Comparison of ENCODE assay signal across 18 cellular contexts in the genomic region with DNA sequence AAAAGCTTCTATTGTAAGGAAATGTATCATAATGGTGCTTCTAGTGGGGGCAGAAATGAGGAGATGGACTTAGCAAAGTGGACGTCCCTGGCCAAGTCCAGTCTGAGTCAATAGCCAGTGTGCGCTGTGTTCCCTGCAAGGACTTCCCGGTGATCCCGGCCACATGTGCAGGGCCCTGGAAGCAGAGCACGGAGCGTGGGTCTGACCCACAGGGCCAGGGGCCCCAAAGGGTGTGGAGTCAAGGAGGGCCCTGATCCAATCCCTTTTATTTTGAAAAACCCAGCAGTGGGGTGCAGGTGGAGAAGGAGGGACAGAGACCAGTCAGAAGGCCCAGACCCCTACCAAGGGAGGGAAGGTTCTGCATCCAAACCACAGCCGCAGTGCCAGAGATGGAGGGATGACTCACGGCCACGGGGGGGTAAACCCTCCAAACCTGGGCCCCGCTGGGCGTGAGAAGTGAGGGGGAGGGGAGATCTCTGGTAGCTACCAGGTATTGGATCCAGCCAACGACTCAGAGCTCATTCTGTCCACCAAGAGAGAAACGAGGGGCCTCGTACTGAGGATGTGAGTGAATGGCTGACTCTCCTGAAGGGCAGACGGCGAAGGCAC. TPM values are rescaled to one million over a fixed set of nuclear protein-coding genes. Genes with fewer than 3 reads are reported as not detected.
DNase-seq lines count a peak whose midpoint lies in the region; ATAC-seq, FAIRE-seq and TF ChIP-seq lines count a peak whose summit lies in the region.
"Had no signal": no experiment of that assay in that cellular context is flagged by ENCODE, and none has a peak within 500 bp of the region (broad histone marks: within the 10 kb centered on the region; RNA-seq: fewer than 3 reads in every experiment).

No MANE protein-coding gene starts in this region.

- H3K4me1 Mint-ChIP-seq in T-helper 2 cell treated with Interferon-gamma antibody and Interleukin-4, amounts not matched to agents 5 μg/mL and 100 μg/mL, for 36 hours (ENCODE audit: low read depth) = peaks cover 20% of the 10 kb centered on the region
- peaks cover 17% of the 10 kb centered on the region for H3K4me1 Mint-ChIP-seq in activated CD8-positive, alpha-beta T cell treated with anti-CD3 and anti-CD28 coated beads for 36 hours (ENCODE audit: low read depth)
- H3K4me1 Mint-ChIP-seq in activated CD8-positive, alpha-beta T cell treated with anti-CD3 and anti-CD28 coated beads, Interleukin-2, amount 10 ng/mL, durations not matched to agents 7 days and 5 days (ENCODE audit: low read depth) = peaks cover 18% of the 10 kb centered on the region
- H3K4me1 Mint-ChIP-seq in effector memory CD8-positive, alpha-beta T cell (ENCODE audit: low read depth in 2 of 2) = peaks cover 21 to 34% of the 10 kb centered on the region in 2 donors
- H3K4me1 Mint-ChIP-seq in H9 = no peaks in the 10 kb centered on the region
- H3K4me1 Mint-ChIP-seq: GM23338 had no signal

- CTCF ChIA-PET in activated CD8-positive, alpha-beta T cell treated with anti-CD3 and anti-CD28 coated beads for 36 hours (lab: Charles Lee) = interaction anchor here (1.6 kb wide), 1 partner anchor 225 kb away, joined by 5 read pairs; no protein-coding TSS in a partner anchor
- CTCF ChIA-PET in activated CD8-positive, alpha-beta T cell treated with anti-CD3 and anti-CD28 coated beads, Interleukin-2, amount 10 ng/mL, durations not matched to agents 7 days and 5 days (lab: Charles Lee) = no interaction called here

- FAIRE-seq in urothelium cell line (lab: Jason Lieb, UNC) = no peak
- FAIRE-seq: G401.6, GM12891 had no signal

- POLR2A ChIA-PET in activated CD8-positive, alpha-beta T cell treated with anti-CD3 and anti-CD28 coated beads for 36 hours (lab: Charles Lee) = interaction anchor here (1.4 kb wide), 1 partner anchor 10 kb away, joined by 3 read pairs; no protein-coding TSS in a partner anchor
- POLR2A ChIA-PET in activated CD8-positive, alpha-beta T cell treated with anti-CD3 and anti-CD28 coated beads, Interleukin-2, amount 10 ng/mL, durations not matched to agents 7 days and 5 days (lab: Charles Lee) = no interaction called here

- no peak overlapping the region for H4K91ac ChIP-seq in H9 (ENCODE audit: insufficient read length, low read depth, low read length)

- H2BK120ac ChIP-seq in H9 (ENCODE audit: low read depth, low read length, poor library complexity, severe bottlenecking) = no peak overlapping the region

- H2BK20ac ChIP-seq in H9 (ENCODE audit: low read depth, low read length, poor library complexity, severe bottlenecking) = no peak overlapping the region

- H3K18ac ChIP-seq in H9 (ENCODE audit: insufficient read length, low read depth, low read length) = no peak overlapping the region

- no peak overlapping the region for H3K4me2 ChIP-seq in H9 (ENCODE audit: insufficient read depth, insufficient read length, low read length)
- H3K4me2 ChIP-seq: BLaER1, GM23338 had no signal

- no peak overlapping the region for H4K8ac ChIP-seq in H9 (replicated peaks; ENCODE audit: insufficient read length, low read depth, low read length)

- no peak overlapping the region for H2BK12ac ChIP-seq in H9 (ENCODE audit: insufficient read length, low read depth, low read length)

- H3K14ac ChIP-seq in H9 (ENCODE audit: insufficient read depth, low read length) = no peak overlapping the region; the same call in 1 of the 2 replicates

- no CpG with 5 or more reads among the region's 16 CpGs for WGBS in H9 (ENCODE audit: extremely low coverage, insufficient read length, low lambda C conversion rate)

- H3K27me3 ChIP-seq in H9 (ENCODE audit: insufficient read depth, low read length) = no peaks in the 10 kb centered on the region
- H3K27me3 ChIP-seq: BLaER1 had no signal

- H3K9ac ChIP-seq in H9 (ENCODE audit: extremely low read depth, insufficient read length, low read length) = no peak overlapping the region
- H3K9ac ChIP-seq: BLaER1 had no signal

- H3K4me3 Mint-ChIP-seq in T-helper 2 cell treated with Interferon-gamma antibody and Interleukin-4, amounts not matched to agents 5 μg/mL and 100 μg/mL, for 36 hours = no peak overlapping the region
- H3K4me3 Mint-ChIP-seq in activated CD8-positive, alpha-beta T cell treated with anti-CD3 and anti-CD28 coated beads for 36 hours = no peak overlapping the region
- H3K4me3 Mint-ChIP-seq in activated CD8-positive, alpha-beta T cell treated with anti-CD3 and anti-CD28 coated beads, Interleukin-2, amount 10 ng/mL, durations not matched to agents 7 days and 5 days = no peak overlapping the region
- H3K4me3 Mint-ChIP-seq in effector memory CD8-positive, alpha-beta T cell = no peak overlapping the region
- no peak overlapping the region for H3K4me3 Mint-ChIP-seq in H9
- H3K4me3 Mint-ChIP-seq: CD8-positive, alpha-beta memory T cell; GM23338 had no signal

- peaks cover 3% of the 10 kb centered on the region; the same call in 1 of the 2 replicates for H3K4me1 ChIP-seq in H9 (ENCODE audit: insufficient read depth, low read length)

- H3K9me3 ChIP-seq in H9 (ENCODE audit: control insufficient read depth, low read depth, low read length) = no peaks in the 10 kb centered on the region

- H4K20me1 ChIP-seq in H9 (ENCODE audit: control insufficient read depth, insufficient read depth, insufficient read length) = no peaks in the 10 kb centered on the region
- H4K20me1 ChIP-seq: BLaER1 had no signal

- H4K5ac ChIP-seq in H9 (ENCODE audit: insufficient read length, low read depth, low read length) = no peak overlapping the region

- no peak overlapping the region for H3K4ac ChIP-seq in H9 (ENCODE audit: low read depth, low read length)

- no peak overlapping the region for H3K27ac ChIP-seq in H9 (ENCODE audit: insufficient read length, low read depth, low read length)
- H3K27ac ChIP-seq: 22Rv1, BLaER1 had no signal

- H2AK5ac ChIP-seq in H9 (ENCODE audit: insufficient read length, low read length) = no peak overlapping the region

- H3K27me3 Mint-ChIP-seq in T-helper 2 cell treated with Interferon-gamma antibody and Interleukin-4, amounts not matched to agents 5 μg/mL and 100 μg/mL, for 36 hours (ENCODE audit: low read depth) = peaks cover 5% of the 10 kb centered on the region
- no peaks in the 10 kb centered on the region for H3K27me3 Mint-ChIP-seq in activated CD8-positive, alpha-beta T cell treated with anti-CD3 and anti-CD28 coated beads for 36 hours
- no peaks in the 10 kb centered on the region for H3K27me3 Mint-ChIP-seq in activated CD8-positive, alpha-beta T cell treated with anti-CD3 and anti-CD28 coated beads, Interleukin-2, amount 10 ng/mL, durations not matched to agents 7 days and 5 days (ENCODE audit: low read depth)
- no peaks in the 10 kb centered on the region for H3K27me3 Mint-ChIP-seq in effector memory CD8-positive, alpha-beta T cell
- peaks cover 3% of the 10 kb centered on the region for H3K27me3 Mint-ChIP-seq in H9 (ENCODE audit: low read depth)
- H3K27me3 Mint-ChIP-seq: CD8-positive, alpha-beta memory T cell had no signal

- no peak overlapping the region for H3K23ac ChIP-seq in H9 (ENCODE audit: insufficient read length, low read depth, low read length)

- no peak overlapping the region for H3T11ph ChIP-seq in H9 (ENCODE audit: low read length)

- peak overlapping the region; percentile 36 for H3K27ac Mint-ChIP-seq in T-helper 2 cell treated with Interferon-gamma antibody and Interleukin-4, amounts not matched to agents 5 μg/mL and 100 μg/mL, for 36 hours
- H3K27ac Mint-ChIP-seq in activated CD8-positive, alpha-beta T cell treated with anti-CD3 and anti-CD28 coated beads for 36 hours = no peak overlapping the region
- no peak overlapping the region for H3K27ac Mint-ChIP-seq in activated CD8-positive, alpha-beta T cell treated with anti-CD3 and anti-CD28 coated beads, Interleukin-2, amount 10 ng/mL, durations not matched to agents 7 days and 5 days
- peak overlapping the region; percentile 71 to 75 for H3K27ac Mint-ChIP-seq in effector memory CD8-positive, alpha-beta T cell
- H3K27ac Mint-ChIP-seq in H9 = no peak overlapping the region
- H3K27ac Mint-ChIP-seq: GM23338 had no signal

- H2BK15ac ChIP-seq in H9 (ENCODE audit: low read depth, low read length) = no peak overlapping the region

- no peak for DNase-seq in T-helper 2 cell treated with Interferon-gamma antibody and Interleukin-4, amounts not matched to agents 5 μg/mL and 100 μg/mL, for 36 hours (ENCODE audit: low spot score)
- DNase-seq in T-helper 2 cell (no peak), urothelium cell line (ENCODE audit: low spot score) (peak; percentile 21), NCI-H345 treated with DMSO at 0.1 percent for 48 hours (lab: John Stamatoyannopoulos, UW; ENCODE audit: unreplicated experiment) (no peak), H9 (no peak)
- DNase-seq in activated CD8-positive, alpha-beta T cell treated with anti-CD3 and anti-CD28 coated beads for 36 hours = peak; percentile 15
- DNase-seq in activated CD8-positive, alpha-beta T cell treated with anti-CD3 and anti-CD28 coated beads, Interleukin-2, amount 10 ng/mL, durations not matched to agents 7 days and 5 days = no peak
- DNase-seq in effector memory CD8-positive, alpha-beta T cell = no peak
- DNase-seq: AML-193; CD8-positive, alpha-beta memory T cell; EL; H7 had no signal

- no peaks in the 10 kb centered on the region for H3K79me1 ChIP-seq in H9 (ENCODE audit: insufficient read depth, low read depth, low read length, poor library complexity, severe bottlenecking)

- H3K56ac ChIP-seq in H9 (ENCODE audit: insufficient read length, low read depth, low read length) = no peak overlapping the region

- H3K36me3 Mint-ChIP-seq in T-helper 2 cell treated with Interferon-gamma antibody and Interleukin-4, amounts not matched to agents 5 μg/mL and 100 μg/mL, for 36 hours (ENCODE audit: low read depth) = no peaks in the 10 kb centered on the region
- H3K36me3 Mint-ChIP-seq in activated CD8-positive, alpha-beta T cell treated with anti-CD3 and anti-CD28 coated beads for 36 hours (ENCODE audit: low read depth) = no peaks in the 10 kb centered on the region
- H3K36me3 Mint-ChIP-seq in activated CD8-positive, alpha-beta T cell treated with anti-CD3 and anti-CD28 coated beads, Interleukin-2, amount 10 ng/mL, durations not matched to agents 7 days and 5 days (ENCODE audit: low read depth) = no peaks in the 10 kb centered on the region
- H3K36me3 Mint-ChIP-seq in effector memory CD8-positive, alpha-beta T cell (ENCODE audit: insufficient read depth) = peaks cover 18% of the 10 kb centered on the region
- H3K36me3 Mint-ChIP-seq in H9 (ENCODE audit: insufficient read depth in 1 of 3, low read depth in 3 of 3) = peaks cover 0 to 16% (median 0%) of the 10 kb centered on the region in 3 experiments; a peak in 2 of 7 replicates
- H3K36me3 Mint-ChIP-seq: CD8-positive, alpha-beta memory T cell had no signal

- no peak for TF ChIP-seq CTCF in activated CD8-positive, alpha-beta T cell treated with anti-CD3 and anti-CD28 coated beads for 36 hours (IDR thresholded peaks at IDR 0.05)
- TF ChIP-seq CTCF in H9 (conservative IDR thresholded peaks at IDR 0.05) = no peak

- no peaks in the 10 kb centered on the region for H3K9me3 Mint-ChIP-seq in T-helper 2 cell treated with Interferon-gamma antibody and Interleukin-4, amounts not matched to agents 5 μg/mL and 100 μg/mL, for 36 hours
- no peaks in the 10 kb centered on the region for H3K9me3 Mint-ChIP-seq in activated CD8-positive, alpha-beta T cell treated with anti-CD3 and anti-CD28 coated beads for 36 hours
- H3K9me3 Mint-ChIP-seq in activated CD8-positive, alpha-beta T cell treated with anti-CD3 and anti-CD28 coated beads, Interleukin-2, amount 10 ng/mL, durations not matched to agents 7 days and 5 days (ENCODE audit: insufficient read depth) = no peaks in the 10 kb centered on the region
- no peaks in the 10 kb centered on the region for H3K9me3 Mint-ChIP-seq in effector memory CD8-positive, alpha-beta T cell
- H3K9me3 Mint-ChIP-seq in H9 = peaks cover 0 to 75% of the 10 kb centered on the region in 2 experiments; a peak in 3 of 5 replicates
- H3K9me3 Mint-ChIP-seq: CD8-positive, alpha-beta memory T cell had no signal

- no peaks in the 10 kb centered on the region for H3K23me2 ChIP-seq in H9 (ENCODE audit: insufficient read length, low read depth, low read length, poor library complexity, severe bottlenecking)

- H3K79me2 ChIP-seq in H9 (ENCODE audit: insufficient read depth, low read length) = no peaks in the 10 kb centered on the region

- ATAC-seq in activated CD8-positive, alpha-beta T cell treated with anti-CD3 and anti-CD28 coated beads for 36 hours = no peak
- no peak for ATAC-seq in activated CD8-positive, alpha-beta T cell treated with anti-CD3 and anti-CD28 coated beads, Interleukin-2, amount 10 ng/mL, durations not matched to agents 7 days and 5 days
- ATAC-seq in effector memory CD8-positive, alpha-beta T cell (replicated peaks) = no peak
- ATAC-seq: GM23338 had no signal

- no peak overlapping the region for H2BK5ac ChIP-seq in H9 (ENCODE audit: insufficient read length, low read length)

- intact Hi-C loops in activated CD8-positive, alpha-beta T cell treated with anti-CD3 and anti-CD28 coated beads for 36 hours (cut with micrococcal nuclease) = no loop called here

- no peak overlapping the region for H2AFZ ChIP-seq in H9 (ENCODE audit: low read length)
- H2AFZ ChIP-seq: GM23338 had no signal

RNA-seq across cellular contexts. Expression of a gene that starts 57.2 kb away (rescaled TPM):
- under 1 TPM in 1 of 2 experiments, not detected in 1; 0.09 TPM for total RNA-seq in activated CD8-positive, alpha-beta T cell treated with anti-CD3 and anti-CD28 coated beads for 36 hours
- not detected for total RNA-seq in activated CD8-positive, alpha-beta T cell treated with anti-CD3 and anti-CD28 coated beads, Interleukin-2, amount 10 ng/mL, durations not matched to agents 7 days and 5 days
- 1.5 and 1.6 TPM in 2 replicates for total RNA-seq in H9 (2021)
- total RNA-seq: A673 had no signal

Comparison
In these comparisons a context has a peak if more than half of its experiments do, and no peak if none do; other contexts are left out.
1. DNase-seq: peak in activated CD8-positive, alpha-beta T cell treated with anti-CD3 and anti-CD28 coated beads for 36 hours (single experiment) and urothelium cell line (single experiment); none in T-helper 2 cell treated with Interferon-gamma antibody and Interleukin-4, amounts not matched to agents 5 μg/mL and 100 μg/mL, for 36 hours (single experiment), T-helper 2 cell (0 of 5), activated CD8-positive, alpha-beta T cell treated with anti-CD3 and anti-CD28 coated beads, Interleukin-2, amount 10 ng/mL, durations not matched to agents 7 days and 5 days (single experiment), effector memory CD8-positive, alpha-beta T cell (0 of 3), NCI-H345 treated with DMSO at 0.1 percent for 48 hours (single experiment) and H9 (single experiment).
2. H3K27ac Mint-ChIP-seq: peak in T-helper 2 cell treated with Interferon-gamma antibody and Interleukin-4, amounts not matched to agents 5 μg/mL and 100 μg/mL, for 36 hours (single experiment) and effector memory CD8-positive, alpha-beta T cell (2 of 2); none in activated CD8-positive, alpha-beta T cell treated with anti-CD3 and anti-CD28 coated beads for 36 hours (single experiment), activated CD8-positive, alpha-beta T cell treated with anti-CD3 and anti-CD28 coated beads, Interleukin-2, amount 10 ng/mL, durations not matched to agents 7 days and 5 days (single experiment) and H9 (0 of 3).